ENCODE assay signal across 1 cellular context in the genomic region with DNA sequence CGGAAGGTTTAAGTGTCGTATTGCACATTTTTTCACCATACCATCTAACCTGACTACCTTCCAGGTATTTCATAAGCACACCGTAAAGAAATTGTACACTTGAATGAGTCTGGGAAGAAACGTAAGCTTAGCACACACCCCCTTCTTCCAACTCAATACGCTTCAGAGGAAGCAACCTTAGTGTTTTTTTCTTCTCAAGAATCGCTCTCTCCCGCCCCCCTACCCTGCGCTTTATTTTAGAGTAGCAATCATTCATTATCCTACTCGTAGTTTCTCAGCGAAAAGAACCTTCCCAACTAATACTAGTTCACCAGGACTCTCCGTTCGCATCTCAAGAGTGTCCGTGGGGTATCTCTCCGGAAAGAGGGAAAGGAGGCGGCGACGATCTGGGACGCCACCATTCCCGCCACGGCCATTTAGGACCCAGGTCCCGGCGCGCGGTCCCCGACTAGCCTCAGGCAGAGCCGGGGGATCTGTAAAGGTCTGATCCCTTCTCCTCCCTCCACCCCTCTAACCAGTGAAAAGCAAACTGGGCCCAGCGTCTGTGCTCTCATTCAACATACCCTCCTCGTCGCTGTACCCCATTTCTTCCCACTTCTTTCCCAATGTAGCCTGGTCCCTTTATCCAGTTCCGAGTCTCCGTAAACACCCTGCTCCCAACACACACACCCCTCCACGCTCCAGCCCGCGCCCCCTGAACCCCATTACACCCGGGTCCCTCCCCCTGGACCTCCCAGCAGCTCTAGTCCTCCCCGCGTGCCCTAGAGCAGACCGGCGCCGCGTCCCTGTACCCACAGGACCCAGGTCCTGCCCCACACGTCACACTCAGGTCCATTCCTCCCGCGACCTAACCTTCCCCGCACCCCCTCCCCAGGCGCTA.
TF ChIP-seq lines count a peak whose summit lies in the region.

No MANE protein-coding gene starts in this region.

TF ChIP-seq in GM12878, 131 proteins besides CTCF, POLR2A, EP300 and RAD21 (continued from another document):
- TF ChIP-seq, protein P1, sequence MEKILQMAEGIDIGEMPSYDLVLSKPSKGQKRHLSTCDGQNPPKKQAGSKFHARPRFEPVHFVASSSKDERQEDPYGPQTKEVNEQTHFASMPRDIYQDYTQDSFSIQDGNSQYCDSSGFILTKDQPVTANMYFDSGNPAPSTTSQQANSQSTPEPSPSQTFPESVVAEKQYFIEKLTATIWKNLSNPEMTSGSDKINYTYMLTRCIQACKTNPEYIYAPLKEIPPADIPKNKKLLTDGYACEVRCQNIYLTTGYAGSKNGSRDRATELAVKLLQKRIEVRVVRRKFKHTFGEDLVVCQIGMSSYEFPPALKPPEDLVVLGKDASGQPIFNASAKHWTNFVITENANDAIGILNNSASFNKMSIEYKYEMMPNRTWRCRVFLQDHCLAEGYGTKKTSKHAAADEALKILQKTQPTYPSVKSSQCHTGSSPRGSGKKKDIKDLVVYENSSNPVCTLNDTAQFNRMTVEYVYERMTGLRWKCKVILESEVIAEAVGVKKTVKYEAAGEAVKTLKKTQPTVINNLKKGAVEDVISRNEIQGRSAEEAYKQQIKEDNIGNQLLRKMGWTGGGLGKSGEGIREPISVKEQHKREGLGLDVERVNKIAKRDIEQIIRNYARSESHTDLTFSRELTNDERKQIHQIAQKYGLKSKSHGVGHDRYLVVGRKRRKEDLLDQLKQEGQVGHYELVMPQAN (conservative IDR thresholded peaks at IDR 0.05) = 0 out of 2 replicates have a peak, but pooled peaks have one; percentile 43
- TF ChIP-seq YY1 (IDR thresholded peaks at IDR 0.05; ENCODE audit: low read depth, low read length) = no peak
- TF ChIP-seq, protein P2, sequence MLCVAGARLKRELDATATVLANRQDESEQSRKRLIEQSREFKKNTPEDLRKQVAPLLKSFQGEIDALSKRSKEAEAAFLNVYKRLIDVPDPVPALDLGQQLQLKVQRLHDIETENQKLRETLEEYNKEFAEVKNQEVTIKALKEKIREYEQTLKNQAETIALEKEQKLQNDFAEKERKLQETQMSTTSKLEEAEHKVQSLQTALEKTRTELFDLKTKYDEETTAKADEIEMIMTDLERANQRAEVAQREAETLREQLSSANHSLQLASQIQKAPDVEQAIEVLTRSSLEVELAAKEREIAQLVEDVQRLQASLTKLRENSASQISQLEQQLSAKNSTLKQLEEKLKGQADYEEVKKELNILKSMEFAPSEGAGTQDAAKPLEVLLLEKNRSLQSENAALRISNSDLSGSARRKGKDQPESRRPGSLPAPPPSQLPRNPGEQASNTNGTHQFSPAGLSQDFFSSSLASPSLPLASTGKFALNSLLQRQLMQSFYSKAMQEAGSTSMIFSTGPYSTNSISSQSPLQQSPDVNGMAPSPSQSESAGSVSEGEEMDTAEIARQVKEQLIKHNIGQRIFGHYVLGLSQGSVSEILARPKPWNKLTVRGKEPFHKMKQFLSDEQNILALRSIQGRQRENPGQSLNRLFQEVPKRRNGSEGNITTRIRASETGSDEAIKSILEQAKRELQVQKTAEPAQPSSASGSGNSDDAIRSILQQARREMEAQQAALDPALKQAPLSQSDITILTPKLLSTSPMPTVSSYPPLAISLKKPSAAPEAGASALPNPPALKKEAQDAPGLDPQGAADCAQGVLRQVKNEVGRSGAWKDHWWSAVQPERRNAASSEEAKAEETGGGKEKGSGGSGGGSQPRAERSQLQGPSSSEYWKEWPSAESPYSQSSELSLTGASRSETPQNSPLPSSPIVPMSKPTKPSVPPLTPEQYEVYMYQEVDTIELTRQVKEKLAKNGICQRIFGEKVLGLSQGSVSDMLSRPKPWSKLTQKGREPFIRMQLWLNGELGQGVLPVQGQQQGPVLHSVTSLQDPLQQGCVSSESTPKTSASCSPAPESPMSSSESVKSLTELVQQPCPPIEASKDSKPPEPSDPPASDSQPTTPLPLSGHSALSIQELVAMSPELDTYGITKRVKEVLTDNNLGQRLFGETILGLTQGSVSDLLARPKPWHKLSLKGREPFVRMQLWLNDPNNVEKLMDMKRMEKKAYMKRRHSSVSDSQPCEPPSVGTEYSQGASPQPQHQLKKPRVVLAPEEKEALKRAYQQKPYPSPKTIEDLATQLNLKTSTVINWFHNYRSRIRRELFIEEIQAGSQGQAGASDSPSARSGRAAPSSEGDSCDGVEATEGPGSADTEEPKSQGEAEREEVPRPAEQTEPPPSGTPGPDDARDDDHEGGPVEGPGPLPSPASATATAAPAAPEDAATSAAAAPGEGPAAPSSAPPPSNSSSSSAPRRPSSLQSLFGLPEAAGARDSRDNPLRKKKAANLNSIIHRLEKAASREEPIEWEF (IDR thresholded peaks at IDR 0.05; ENCODE audit: insufficient replicate concordance, low read depth, low read length) = no peak
- TF ChIP-seq, protein P3, sequence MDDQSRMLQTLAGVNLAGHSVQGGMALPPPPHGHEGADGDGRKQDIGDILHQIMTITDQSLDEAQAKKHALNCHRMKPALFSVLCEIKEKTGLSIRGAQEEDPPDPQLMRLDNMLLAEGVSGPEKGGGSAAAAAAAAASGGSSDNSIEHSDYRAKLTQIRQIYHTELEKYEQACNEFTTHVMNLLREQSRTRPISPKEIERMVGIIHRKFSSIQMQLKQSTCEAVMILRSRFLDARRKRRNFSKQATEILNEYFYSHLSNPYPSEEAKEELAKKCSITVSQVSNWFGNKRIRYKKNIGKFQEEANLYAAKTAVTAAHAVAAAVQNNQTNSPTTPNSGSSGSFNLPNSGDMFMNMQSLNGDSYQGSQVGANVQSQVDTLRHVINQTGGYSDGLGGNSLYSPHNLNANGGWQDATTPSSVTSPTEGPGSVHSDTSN (IDR thresholded peaks at IDR 0.05; ENCODE audit: insufficient replicate concordance, low read depth, low read length) = no peak
- TF ChIP-seq NBN (IDR thresholded peaks at IDR 0.05) = 0 out of 2 replicates have a peak, but pooled peaks have one; percentile 9
- no peak for TF ChIP-seq EZH2 (IDR thresholded peaks at IDR 0.05; ENCODE audit: borderline replicate concordance, control insufficient read depth, low read depth, low read length)
- peak in 1 of 2 experiments; percentile 16; a peak in 1 of 4 replicates for TF ChIP-seq IKZF2 (IDR thresholded peaks at IDR 0.05)
- TF ChIP-seq CBX3 (IDR thresholded peaks at IDR 0.05; ENCODE audit: borderline replicate concordance, low read depth) = no peak
- no peak for TF ChIP-seq MTA3 (IDR thresholded peaks at IDR 0.05; ENCODE audit: borderline replicate concordance, low read length)
